In the genomic region with DNA sequence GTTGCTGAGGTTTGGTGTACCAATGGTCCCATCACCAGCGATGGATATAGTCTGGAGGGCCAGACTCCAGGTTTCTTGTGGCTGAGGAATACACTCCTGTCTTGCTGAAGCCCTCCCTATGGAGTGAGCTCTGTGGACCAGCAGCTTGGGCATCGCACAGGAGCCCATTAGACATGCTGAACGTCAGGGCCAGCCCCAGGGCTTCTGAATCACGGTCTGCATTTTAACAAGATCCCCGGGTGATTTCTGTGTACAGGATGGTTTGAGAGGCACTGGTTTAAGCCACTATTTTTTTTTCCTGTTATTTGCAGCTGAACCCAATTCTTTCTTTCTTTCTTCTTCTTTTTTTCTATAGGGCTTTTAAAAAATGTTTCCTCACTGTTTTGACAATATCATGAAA, we compare ENCODE assay signal across 15 cellular contexts.
A peak's percentile ranks its signal among the peaks of the same experiment; 100 is the strongest.
DNase-seq lines count a peak whose midpoint lies in the region; ATAC-seq and TF ChIP-seq lines count a peak whose summit lies in the region.
"Had no signal": no experiment of that assay in that cellular context is flagged by ENCODE, and none has a peak within 500 bp of the region (broad histone marks: within the 10 kb centered on the region; RNA-seq: fewer than 3 reads in every experiment).

No MANE protein-coding gene starts in this region.

- H3K4me3 ChIP-seq in MM.1S (ENCODE audit: low read length) (no peak overlapping the region), esophagus muscularis mucosa (no peak overlapping the region)
- H3K4me3 ChIP-seq: thoracic aorta had no signal

- no peak overlapping the region for H2AFZ ChIP-seq in MM.1S (ENCODE audit: low read length)

- TF ChIP-seq CTCF in MM.1S (IDR thresholded peaks at IDR 0.05; ENCODE audit: low read length) (no peak), esophagus muscularis mucosa (IDR thresholded peaks at IDR 0.05) (no peak), Calu3 (IDR thresholded peaks at IDR 0.05; ENCODE audit: unreplicated experiment) (no peak)

- intact Hi-C loops in activated CD4-positive, alpha-beta T cell treated with anti-CD3 and anti-CD28 coated beads, Interleukin-2, amount 10 ng/mL, durations not matched to agents 24 days and 14 days (cut with micrococcal nuclease): loop anchor here (1.0 to 10.0 kb wide), 5 partner anchors 198 to 992 kb away; partner anchors contain the start of gene CCR2
- intact Hi-C loops in activated CD4-positive, alpha-beta T cell treated with anti-CD3 and anti-CD28 coated beads for 36 hours (cut with DNase I, micrococcal nuclease): loop anchor here (1.0 to 5.0 kb wide), 6 partner anchors 111 to 234 kb away; partner anchors contain the start of gene CCR1 (in 2 of the 2)
- intact Hi-C loops in esophagus muscularis mucosa (cut with DNase I): no loop called here
- intact Hi-C loops in Calu3 (cut with micrococcal nuclease; ENCODE audit: unreplicated experiment): no loop called here

- no peak for ATAC-seq in activated CD4-positive, alpha-beta T cell treated with anti-CD3 and anti-CD28 coated beads for 36 hours
- ATAC-seq in stimulated activated effector memory CD8-positive, alpha-beta T cell treated with anti-CD3 and anti-CD28 coated beads, Interleukin-12 subunit alpha, Interleukin-12 subunit beta, amount 100 ng/mL, for 72 hours: no peak

- no peak overlapping the region for H3K9ac ChIP-seq in MM.1S (ENCODE audit: low read length)

- H3K4me2 ChIP-seq in MM.1S (ENCODE audit: low read depth, low read length): no peak overlapping the region

- peaks cover 71% of the 10 kb centered on the region for H3K4me1 Mint-ChIP-seq in activated CD4-positive, alpha-beta T cell treated with anti-CD3 and anti-CD28 coated beads, Interleukin-2, amount 10 ng/mL, durations not matched to agents 24 days and 14 days
- peaks cover 31% of the 10 kb centered on the region for H3K4me1 Mint-ChIP-seq in activated CD4-positive, alpha-beta T cell treated with anti-CD3 and anti-CD28 coated beads for 36 hours
- H3K4me1 Mint-ChIP-seq in stimulated activated effector memory CD8-positive, alpha-beta T cell treated with anti-CD3 and anti-CD28 coated beads, Interleukin-12 subunit alpha, Interleukin-12 subunit beta, amount 100 ng/mL, for 72 hours: peaks cover 78% of the 10 kb centered on the region
- H3K4me1 Mint-ChIP-seq in Calu3 (ENCODE audit: low read depth, unreplicated experiment): peaks cover 33% of the 10 kb centered on the region

- H3K4me1 ChIP-seq in MM.1S (ENCODE audit: low read length): peaks cover 86% of the 10 kb centered on the region
- peaks cover 6 to 15% (median 6%) of the 10 kb centered on the region in 4 donors for H3K4me1 ChIP-seq in esophagus muscularis mucosa

- POLR2A ChIA-PET in activated CD4-positive, alpha-beta T cell treated with anti-CD3 and anti-CD28 coated beads for 36 hours (lab: Charles Lee): no interaction called here

- no peaks in the 10 kb centered on the region for H3K36me3 ChIP-seq in MM.1S (replicated peaks; ENCODE audit: insufficient read depth, low read length)
- H3K36me3 ChIP-seq in esophagus muscularis mucosa: no peaks in the 10 kb centered on the region
- H3K36me3 ChIP-seq: thoracic aorta had no signal

- H4K20me1 ChIP-seq in MM.1S (ENCODE audit: insufficient read depth, low read length): no peaks in the 10 kb centered on the region

- TF ChIP-seq POLR2A in esophagus muscularis mucosa (IDR thresholded peaks at IDR 0.05; ENCODE audit: low read depth): no peak

- BruUV-seq in Calu3 (replicated peaks; lab: Mats Ljungman, UMichigan): no TSS peak

- peaks cover 11% of the 10 kb centered on the region for H3K27me3 Mint-ChIP-seq in activated CD4-positive, alpha-beta T cell treated with anti-CD3 and anti-CD28 coated beads, Interleukin-2, amount 10 ng/mL, durations not matched to agents 24 days and 14 days
- H3K27me3 Mint-ChIP-seq in activated CD4-positive, alpha-beta T cell treated with anti-CD3 and anti-CD28 coated beads for 36 hours: peaks cover 58% of the 10 kb centered on the region
- H3K27me3 Mint-ChIP-seq in Calu3 (ENCODE audit: unreplicated experiment): no peaks in the 10 kb centered on the region

- TF ChIP-seq EP300 in esophagus muscularis mucosa (IDR thresholded peaks at IDR 0.05): no peak

- DNase-seq in activated CD4-positive, alpha-beta T cell treated with anti-CD3 and anti-CD28 coated beads, Interleukin-2, amount 10 ng/mL, durations not matched to agents 24 days and 14 days: no peak
- no peak for DNase-seq in activated CD4-positive, alpha-beta T cell treated with anti-CD3 and anti-CD28 coated beads for 36 hours
- DNase-seq in MM.1S (no peak), esophagus muscularis mucosa (ENCODE audit: extremely low spot score) (no peak), GDM1 (lab: John Stamatoyannopoulos, UW) (no peak), NCI-H1436 (lab: John Stamatoyannopoulos, UW) (no peak), Calu3 (no peak)
- DNase-seq in stimulated activated effector memory CD8-positive, alpha-beta T cell treated with anti-CD3 and anti-CD28 coated beads, Interleukin-12 subunit alpha, Interleukin-12 subunit beta, amount 100 ng/mL, for 72 hours (ENCODE audit: low spot score in 2 of 2): no peak
- DNase-seq: anterior cingulate cortex, cortex of kidney, NCI-H146, NCI-H524 treated with DMSO at 0.1 percent for 48 hours, T-helper 9 cell had no signal

- no peaks in the 10 kb centered on the region for H3K9me2 ChIP-seq in MM.1S (replicated peaks; ENCODE audit: insufficient read depth, low read length)

- H3F3A ChIP-seq in MM.1S (ENCODE audit: insufficient read depth, low read length): peaks cover 49% of the 10 kb centered on the region

- H3K4me3 Mint-ChIP-seq in activated CD4-positive, alpha-beta T cell treated with anti-CD3 and anti-CD28 coated beads, Interleukin-2, amount 10 ng/mL, durations not matched to agents 24 days and 14 days: peak overlapping the region; percentile 22
- no peak overlapping the region for H3K4me3 Mint-ChIP-seq in activated CD4-positive, alpha-beta T cell treated with anti-CD3 and anti-CD28 coated beads for 36 hours
- peak overlapping the region; percentile 59 for H3K4me3 Mint-ChIP-seq in stimulated activated effector memory CD8-positive, alpha-beta T cell treated with anti-CD3 and anti-CD28 coated beads, Interleukin-12 subunit alpha, Interleukin-12 subunit beta, amount 100 ng/mL, for 72 hours
- no peak overlapping the region for H3K4me3 Mint-ChIP-seq in Calu3 (ENCODE audit: low read depth, unreplicated experiment)

- CTCF ChIA-PET in activated CD4-positive, alpha-beta T cell treated with anti-CD3 and anti-CD28 coated beads for 36 hours (lab: Charles Lee): interaction anchor here (1.1 to 2.3 kb wide), 6 partner anchors 12 to 273 kb away, joined by 3 to 14 read pairs (median 3); partner anchors contain the start of genes CCR5 and CXCR6
- CTCF ChIA-PET in Calu3 (lab: Charles Lee): no interaction called here

- H3K27me3 ChIP-seq in MM.1S (replicated peaks; ENCODE audit: insufficient read depth, low read length) (no peaks in the 10 kb centered on the region), esophagus muscularis mucosa (no peaks in the 10 kb centered on the region)

- peaks cover 23% of the 10 kb centered on the region for H3K36me3 Mint-ChIP-seq in activated CD4-positive, alpha-beta T cell treated with anti-CD3 and anti-CD28 coated beads, Interleukin-2, amount 10 ng/mL, durations not matched to agents 24 days and 14 days (ENCODE audit: low read depth)
- H3K36me3 Mint-ChIP-seq in activated CD4-positive, alpha-beta T cell treated with anti-CD3 and anti-CD28 coated beads for 36 hours (ENCODE audit: low read depth): peaks cover 1% of the 10 kb centered on the region
- peaks cover 13% of the 10 kb centered on the region for H3K36me3 Mint-ChIP-seq in stimulated activated effector memory CD8-positive, alpha-beta T cell treated with anti-CD3 and anti-CD28 coated beads, Interleukin-12 subunit alpha, Interleukin-12 subunit beta, amount 100 ng/mL, for 72 hours
- no peaks in the 10 kb centered on the region for H3K36me3 Mint-ChIP-seq in Calu3 (ENCODE audit: insufficient read depth, unreplicated experiment)

- no peaks in the 10 kb centered on the region for H3K9me3 ChIP-seq in MM.1S (replicated peaks; ENCODE audit: insufficient read depth, low read length)
- H3K9me3 ChIP-seq in esophagus muscularis mucosa: peaks cover 0 to under 1% (median 0%) of the 10 kb centered on the region in 4 donors
- H3K9me3 ChIP-seq: thoracic aorta had no signal

- peaks cover 12% of the 10 kb centered on the region for H3K9me3 Mint-ChIP-seq in activated CD4-positive, alpha-beta T cell treated with anti-CD3 and anti-CD28 coated beads, Interleukin-2, amount 10 ng/mL, durations not matched to agents 24 days and 14 days
- peaks cover 1% of the 10 kb centered on the region for H3K9me3 Mint-ChIP-seq in activated CD4-positive, alpha-beta T cell treated with anti-CD3 and anti-CD28 coated beads for 36 hours (ENCODE audit: low read depth)
- H3K9me3 Mint-ChIP-seq in stimulated activated effector memory CD8-positive, alpha-beta T cell treated with anti-CD3 and anti-CD28 coated beads, Interleukin-12 subunit alpha, Interleukin-12 subunit beta, amount 100 ng/mL, for 72 hours: peaks cover 2% of the 10 kb centered on the region
- peaks cover 3% of the 10 kb centered on the region for H3K9me3 Mint-ChIP-seq in Calu3 (ENCODE audit: low read depth, unreplicated experiment)

- WGBS in esophagus muscularis mucosa: 89% methylated on average over 5 of the region's 5 CpGs

- H3K79me2 ChIP-seq in MM.1S (ENCODE audit: low read length): 0 out of 2 replicates have a peak, but pooled peaks cover 5% of the 10 kb centered on the region

- H3K27ac Mint-ChIP-seq in activated CD4-positive, alpha-beta T cell treated with anti-CD3 and anti-CD28 coated beads, Interleukin-2, amount 10 ng/mL, durations not matched to agents 24 days and 14 days: peak overlapping the region; percentile 92
- H3K27ac Mint-ChIP-seq in activated CD4-positive, alpha-beta T cell treated with anti-CD3 and anti-CD28 coated beads for 36 hours: no peak overlapping the region
- H3K27ac Mint-ChIP-seq in stimulated activated effector memory CD8-positive, alpha-beta T cell treated with anti-CD3 and anti-CD28 coated beads, Interleukin-12 subunit alpha, Interleukin-12 subunit beta, amount 100 ng/mL, for 72 hours: peak overlapping the region; percentile 94
- no peak overlapping the region for H3K27ac Mint-ChIP-seq in Calu3 (ENCODE audit: unreplicated experiment)

- H3K27ac ChIP-seq in MM.1S (ENCODE audit: low read length) (peak overlapping the region; percentile 97; the same call in 1 of the 2 replicates), esophagus muscularis mucosa (replicated peaks in 1 of 4) (peak overlapping the region; percentile 66 to 81 (median 77))
- H3K27ac ChIP-seq: RWPE1 had no signal

Comparison
In these comparisons a context has a peak if more than half of its experiments do, and no peak if none do; other contexts are left out.
1. H3K27ac Mint-ChIP-seq: peak in activated CD4-positive, alpha-beta T cell treated with anti-CD3 and anti-CD28 coated beads, Interleukin-2, amount 10 ng/mL, durations not matched to agents 24 days and 14 days (single experiment) and stimulated activated effector memory CD8-positive, alpha-beta T cell treated with anti-CD3 and anti-CD28 coated beads, Interleukin-12 subunit alpha, Interleukin-12 subunit beta, amount 100 ng/mL, for 72 hours (single experiment); none in activated CD4-positive, alpha-beta T cell treated with anti-CD3 and anti-CD28 coated beads for 36 hours (single experiment) and Calu3 (single experiment).
2. H3K4me3 Mint-ChIP-seq: peak in activated CD4-positive, alpha-beta T cell treated with anti-CD3 and anti-CD28 coated beads, Interleukin-2, amount 10 ng/mL, durations not matched to agents 24 days and 14 days (single experiment) and stimulated activated effector memory CD8-positive, alpha-beta T cell treated with anti-CD3 and anti-CD28 coated beads, Interleukin-12 subunit alpha, Interleukin-12 subunit beta, amount 100 ng/mL, for 72 hours (single experiment); none in activated CD4-positive, alpha-beta T cell treated with anti-CD3 and anti-CD28 coated beads for 36 hours (single experiment) and Calu3 (single experiment).
3. intact Hi-C loops: an anchor here in activated CD4-positive, alpha-beta T cell treated with anti-CD3 and anti-CD28 coated beads, Interleukin-2, amount 10 ng/mL, durations not matched to agents 24 days and 14 days (1.0 to 10.0 kb wide) and activated CD4-positive, alpha-beta T cell treated with anti-CD3 and anti-CD28 coated beads for 36 hours (1.0 to 5.0 kb wide); none called in esophagus muscularis mucosa and Calu3.